ENCODE assay signal across 1 cellular context in the genomic region with DNA sequence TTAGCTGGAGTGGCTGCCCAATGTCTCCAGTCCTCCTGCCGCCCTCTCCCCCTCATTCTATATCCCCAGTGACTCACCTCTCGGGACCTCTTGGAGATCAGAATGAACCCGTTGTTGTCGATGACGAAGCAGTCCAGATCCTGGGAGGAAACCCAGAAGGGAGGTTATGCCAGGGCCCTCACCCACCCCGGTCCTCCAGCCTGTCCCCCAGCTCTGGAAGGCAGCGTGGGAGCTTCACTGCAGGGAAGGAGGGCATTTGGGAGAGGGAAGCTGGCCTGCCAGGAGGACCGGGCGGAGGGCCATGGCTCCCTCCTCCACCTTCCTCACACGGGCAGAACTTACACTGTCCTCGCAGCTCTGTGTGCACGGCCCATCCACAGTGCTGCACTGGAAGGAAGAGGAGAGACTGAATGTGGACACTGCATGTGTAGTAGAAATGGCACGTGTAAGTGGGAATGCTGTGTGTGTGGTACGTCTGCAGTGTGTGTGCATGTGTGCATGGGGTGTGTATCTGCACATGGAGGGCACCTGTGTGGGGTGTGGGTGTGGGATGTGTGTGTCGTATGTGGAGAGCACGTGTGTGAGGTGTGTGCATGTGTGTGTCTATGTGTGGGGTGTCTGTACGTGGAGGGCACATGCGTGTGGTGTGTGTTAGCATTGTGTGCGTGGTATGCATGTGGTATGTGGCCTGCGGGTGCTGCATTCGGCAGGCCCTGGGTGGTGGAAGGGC.
A peak's percentile ranks its signal among the peaks of the same experiment; 100 is the strongest.
TF ChIP-seq lines count a peak whose summit lies in the region.

No MANE protein-coding gene starts in this region.

TF ChIP-seq in HepG2, 621 proteins besides CTCF, POLR2A, EP300 and RAD21 (continued from another document and continues in another):
- TF ChIP-seq, protein P1, sequence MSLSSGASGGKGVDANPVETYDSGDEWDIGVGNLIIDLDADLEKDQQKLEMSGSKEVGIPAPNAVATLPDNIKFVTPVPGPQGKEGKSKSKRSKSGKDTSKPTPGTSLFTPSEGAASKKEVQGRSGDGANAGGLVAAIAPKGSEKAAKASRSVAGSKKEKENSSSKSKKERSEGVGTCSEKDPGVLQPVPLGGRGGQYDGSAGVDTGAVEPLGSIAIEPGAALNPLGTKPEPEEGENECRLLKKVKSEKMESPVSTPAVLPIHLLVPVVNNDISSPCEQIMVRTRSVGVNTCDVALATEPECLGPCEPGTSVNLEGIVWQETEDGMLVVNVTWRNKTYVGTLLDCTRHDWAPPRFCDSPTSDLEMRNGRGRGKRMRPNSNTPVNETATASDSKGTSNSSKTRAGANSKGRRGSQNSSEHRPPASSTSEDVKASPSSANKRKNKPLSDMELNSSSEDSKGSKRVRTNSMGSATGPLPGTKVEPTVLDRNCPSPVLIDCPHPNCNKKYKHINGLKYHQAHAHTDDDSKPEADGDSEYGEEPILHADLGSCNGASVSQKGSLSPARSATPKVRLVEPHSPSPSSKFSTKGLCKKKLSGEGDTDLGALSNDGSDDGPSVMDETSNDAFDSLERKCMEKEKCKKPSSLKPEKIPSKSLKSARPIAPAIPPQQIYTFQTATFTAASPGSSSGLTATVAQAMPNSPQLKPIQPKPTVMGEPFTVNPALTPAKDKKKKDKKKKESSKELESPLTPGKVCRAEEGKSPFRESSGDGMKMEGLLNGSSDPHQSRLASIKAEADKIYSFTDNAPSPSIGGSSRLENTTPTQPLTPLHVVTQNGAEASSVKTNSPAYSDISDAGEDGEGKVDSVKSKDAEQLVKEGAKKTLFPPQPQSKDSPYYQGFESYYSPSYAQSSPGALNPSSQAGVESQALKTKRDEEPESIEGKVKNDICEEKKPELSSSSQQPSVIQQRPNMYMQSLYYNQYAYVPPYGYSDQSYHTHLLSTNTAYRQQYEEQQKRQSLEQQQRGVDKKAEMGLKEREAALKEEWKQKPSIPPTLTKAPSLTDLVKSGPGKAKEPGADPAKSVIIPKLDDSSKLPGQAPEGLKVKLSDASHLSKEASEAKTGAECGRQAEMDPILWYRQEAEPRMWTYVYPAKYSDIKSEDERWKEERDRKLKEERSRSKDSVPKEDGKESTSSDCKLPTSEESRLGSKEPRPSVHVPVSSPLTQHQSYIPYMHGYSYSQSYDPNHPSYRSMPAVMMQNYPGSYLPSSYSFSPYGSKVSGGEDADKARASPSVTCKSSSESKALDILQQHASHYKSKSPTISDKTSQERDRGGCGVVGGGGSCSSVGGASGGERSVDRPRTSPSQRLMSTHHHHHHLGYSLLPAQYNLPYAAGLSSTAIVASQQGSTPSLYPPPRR (CRISPR knock-in tag; IDR thresholded peaks at IDR 0.05; ENCODE audit: borderline replicate concordance), result 0 out of 2 replicates have a peak, but pooled peaks have one; percentile 33
- no peak for TF ChIP-seq SRSF4 (IDR thresholded peaks at IDR 0.05; ENCODE audit: low read depth, low read length, poor library complexity, severe bottlenecking)
- no peak for TF ChIP-seq ZNF501 (CRISPR knock-in tag; IDR thresholded peaks at IDR 0.05)
- no peak for TF ChIP-seq MAFF (IDR thresholded peaks at IDR 0.05; ENCODE audit: low read depth, low read length)
- no peak for TF ChIP-seq HDAC1 (CRISPR knock-in tag; IDR thresholded peaks at IDR 0.05)
- no peak for TF ChIP-seq SYNCRIP (IDR thresholded peaks at IDR 0.05; ENCODE audit: insufficient read depth, low read depth, low read length)
- TF ChIP-seq, protein P2, sequence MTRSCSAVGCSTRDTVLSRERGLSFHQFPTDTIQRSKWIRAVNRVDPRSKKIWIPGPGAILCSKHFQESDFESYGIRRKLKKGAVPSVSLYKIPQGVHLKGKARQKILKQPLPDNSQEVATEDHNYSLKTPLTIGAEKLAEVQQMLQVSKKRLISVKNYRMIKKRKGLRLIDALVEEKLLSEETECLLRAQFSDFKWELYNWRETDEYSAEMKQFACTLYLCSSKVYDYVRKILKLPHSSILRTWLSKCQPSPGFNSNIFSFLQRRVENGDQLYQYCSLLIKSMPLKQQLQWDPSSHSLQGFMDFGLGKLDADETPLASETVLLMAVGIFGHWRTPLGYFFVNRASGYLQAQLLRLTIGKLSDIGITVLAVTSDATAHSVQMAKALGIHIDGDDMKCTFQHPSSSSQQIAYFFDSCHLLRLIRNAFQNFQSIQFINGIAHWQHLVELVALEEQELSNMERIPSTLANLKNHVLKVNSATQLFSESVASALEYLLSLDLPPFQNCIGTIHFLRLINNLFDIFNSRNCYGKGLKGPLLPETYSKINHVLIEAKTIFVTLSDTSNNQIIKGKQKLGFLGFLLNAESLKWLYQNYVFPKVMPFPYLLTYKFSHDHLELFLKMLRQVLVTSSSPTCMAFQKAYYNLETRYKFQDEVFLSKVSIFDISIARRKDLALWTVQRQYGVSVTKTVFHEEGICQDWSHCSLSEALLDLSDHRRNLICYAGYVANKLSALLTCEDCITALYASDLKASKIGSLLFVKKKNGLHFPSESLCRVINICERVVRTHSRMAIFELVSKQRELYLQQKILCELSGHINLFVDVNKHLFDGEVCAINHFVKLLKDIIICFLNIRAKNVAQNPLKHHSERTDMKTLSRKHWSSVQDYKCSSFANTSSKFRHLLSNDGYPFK (CRISPR knock-in tag; IDR thresholded peaks at IDR 0.05; ENCODE audit: borderline replicate concordance), result no peak
- no peak for TF ChIP-seq KMT2A (CRISPR knock-in tag; IDR thresholded peaks at IDR 0.05)
- no peak for TF ChIP-seq SAFB2 (CRISPR knock-in tag; IDR thresholded peaks at IDR 0.05; ENCODE audit: borderline replicate concordance, low read depth)
- peak; percentile 75; the same call in 1 of the 2 replicates for TF ChIP-seq HOXA7 (CRISPR knock-in tag; IDR thresholded peaks at IDR 0.05)
- TF ChIP-seq ZNF614 (CRISPR knock-in tag; IDR thresholded peaks at IDR 0.05; ENCODE audit: borderline replicate concordance), result no peak
- TF ChIP-seq, protein P3, sequence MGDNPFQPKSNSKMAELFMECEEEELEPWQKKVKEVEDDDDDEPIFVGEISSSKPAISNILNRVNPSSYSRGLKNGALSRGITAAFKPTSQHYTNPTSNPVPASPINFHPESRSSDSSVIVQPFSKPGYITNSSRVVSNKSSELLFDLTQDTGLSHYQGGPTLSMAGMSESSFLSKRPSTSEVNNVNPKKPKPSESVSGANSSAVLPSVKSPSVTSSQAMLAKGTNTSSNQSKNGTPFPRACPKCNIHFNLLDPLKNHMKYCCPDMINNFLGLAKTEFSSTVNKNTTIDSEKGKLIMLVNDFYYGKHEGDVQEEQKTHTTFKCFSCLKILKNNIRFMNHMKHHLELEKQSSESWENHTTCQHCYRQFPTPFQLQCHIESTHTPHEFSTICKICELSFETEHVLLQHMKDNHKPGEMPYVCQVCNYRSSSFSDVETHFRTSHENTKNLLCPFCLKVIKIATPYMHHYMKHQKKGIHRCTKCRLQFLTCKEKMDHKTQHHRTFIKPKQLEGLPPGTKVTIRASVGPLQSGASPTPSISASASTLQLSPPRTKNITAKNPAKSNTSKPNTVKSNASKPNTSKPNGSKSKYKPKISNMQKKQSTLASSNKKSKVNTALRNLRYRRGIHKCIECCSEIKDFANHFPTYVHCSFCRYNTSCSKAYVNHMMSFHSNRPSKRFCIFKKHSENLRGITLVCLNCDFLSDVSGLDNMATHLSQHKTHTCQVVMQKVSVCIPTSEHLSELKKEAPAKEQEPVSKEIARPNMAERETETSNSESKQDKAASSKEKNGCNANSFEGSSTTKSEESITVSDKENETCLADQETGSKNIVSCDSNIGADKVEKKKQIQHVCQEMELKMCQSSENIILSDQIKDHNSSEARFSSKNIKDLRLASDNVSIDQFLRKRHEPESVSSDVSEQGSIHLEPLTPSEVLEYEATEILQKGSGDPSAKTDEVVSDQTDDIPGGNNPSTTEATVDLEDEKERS (CRISPR knock-in tag; IDR thresholded peaks at IDR 0.05), result no peak
- no peak for TF ChIP-seq FIP1L1 (IDR thresholded peaks at IDR 0.05; ENCODE audit: borderline replicate concordance, insufficient read depth, low read depth, low read length)
- TF ChIP-seq, protein P4, sequence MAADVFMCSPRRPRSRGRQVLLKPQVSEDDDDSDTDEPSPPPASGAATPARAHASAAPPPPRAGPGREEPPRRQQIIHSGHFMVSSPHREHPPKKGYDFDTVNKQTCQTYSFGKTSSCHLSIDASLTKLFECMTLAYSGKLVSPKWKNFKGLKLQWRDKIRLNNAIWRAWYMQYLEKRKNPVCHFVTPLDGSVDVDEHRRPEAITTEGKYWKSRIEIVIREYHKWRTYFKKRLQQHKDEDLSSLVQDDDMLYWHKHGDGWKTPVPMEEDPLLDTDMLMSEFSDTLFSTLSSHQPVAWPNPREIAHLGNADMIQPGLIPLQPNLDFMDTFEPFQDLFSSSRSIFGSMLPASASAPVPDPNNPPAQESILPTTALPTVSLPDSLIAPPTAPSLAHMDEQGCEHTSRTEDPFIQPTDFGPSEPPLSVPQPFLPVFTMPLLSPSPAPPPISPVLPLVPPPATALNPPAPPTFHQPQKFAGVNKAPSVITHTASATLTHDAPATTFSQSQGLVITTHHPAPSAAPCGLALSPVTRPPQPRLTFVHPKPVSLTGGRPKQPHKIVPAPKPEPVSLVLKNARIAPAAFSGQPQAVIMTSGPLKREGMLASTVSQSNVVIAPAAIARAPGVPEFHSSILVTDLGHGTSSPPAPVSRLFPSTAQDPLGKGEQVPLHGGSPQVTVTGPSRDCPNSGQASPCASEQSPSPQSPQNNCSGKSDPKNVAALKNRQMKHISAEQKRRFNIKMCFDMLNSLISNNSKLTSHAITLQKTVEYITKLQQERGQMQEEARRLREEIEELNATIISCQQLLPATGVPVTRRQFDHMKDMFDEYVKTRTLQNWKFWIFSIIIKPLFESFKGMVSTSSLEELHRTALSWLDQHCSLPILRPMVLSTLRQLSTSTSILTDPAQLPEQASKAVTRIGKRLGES (CRISPR knock-in tag; IDR thresholded peaks at IDR 0.05; ENCODE audit: borderline replicate concordance), result no peak
- 0 out of 2 replicates have a peak, but pooled peaks have one; percentile 18 for TF ChIP-seq GABPA (IDR thresholded peaks at IDR 0.05; ENCODE audit: low read depth, low read length)
- TF ChIP-seq GABPA (CRISPR knock-in tag; IDR thresholded peaks at IDR 0.05; ENCODE audit: low read depth), result no peak
- TF ChIP-seq ZNF263 (CRISPR knock-in tag; IDR thresholded peaks at IDR 0.05), result no peak
- no peak for TF ChIP-seq PHB2 (IDR thresholded peaks at IDR 0.05; ENCODE audit: partially characterized antibody)
- no peak for TF ChIP-seq CC2D1A (CRISPR knock-in tag; IDR thresholded peaks at IDR 0.05)
- no peak for TF ChIP-seq NFKB2 (CRISPR knock-in tag; IDR thresholded peaks at IDR 0.05; ENCODE audit: borderline replicate concordance)
- no peak for TF ChIP-seq BRD4 (CRISPR knock-in tag; IDR thresholded peaks at IDR 0.05)
- TF ChIP-seq ZZZ3 (CRISPR knock-in tag; IDR thresholded peaks at IDR 0.05; ENCODE audit: borderline replicate concordance), result 0 out of 2 replicates have a peak, but pooled peaks have one; percentile 54
- TF ChIP-seq ZNF333 (CRISPR knock-in tag; IDR thresholded peaks at IDR 0.05; ENCODE audit: borderline replicate concordance), result 0 out of 2 replicates have a peak, but pooled peaks have one; percentile 18
- TF ChIP-seq HES4 (CRISPR knock-in tag; IDR thresholded peaks at IDR 0.05; ENCODE audit: borderline replicate concordance), result no peak
- TF ChIP-seq DPF2 (CRISPR knock-in tag; IDR thresholded peaks at IDR 0.05; ENCODE audit: borderline replicate concordance, low read depth), result 0 out of 2 replicates have a peak, but pooled peaks have one; percentile 24
- TF ChIP-seq ATF7 (IDR thresholded peaks at IDR 0.05), result no peak
- TF ChIP-seq ATF7 (CRISPR knock-in tag; IDR thresholded peaks at IDR 0.05), result peak; percentile 69; the same call in 1 of the 2 replicates
- no peak for TF ChIP-seq HIVEP1 (CRISPR knock-in tag; IDR thresholded peaks at IDR 0.05)
- 0 out of 2 replicates have a peak, but pooled peaks have one; percentile 56 for TF ChIP-seq ZC3H13 (CRISPR knock-in tag; IDR thresholded peaks at IDR 0.05)
- TF ChIP-seq HNRNPL (IDR thresholded peaks at IDR 0.05; ENCODE audit: low read depth, low read length), result peak; percentile 31; the same call in 1 of the 2 replicates
- TF ChIP-seq ZNF703 (CRISPR knock-in tag; IDR thresholded peaks at IDR 0.05; ENCODE audit: borderline replicate concordance), result no peak
- peak; percentile 35; the same call in 1 of the 2 replicates for TF ChIP-seq JUNB (CRISPR knock-in tag; IDR thresholded peaks at IDR 0.05; ENCODE audit: borderline replicate concordance)
- TF ChIP-seq ZMAT3 (CRISPR knock-in tag; conservative IDR thresholded peaks at IDR 0.05), result 0 out of 2 replicates have a peak, but pooled peaks have one; percentile 47
- TF ChIP-seq ZNF589 (CRISPR knock-in tag; conservative IDR thresholded peaks at IDR 0.05), result 0 out of 2 replicates have a peak, but pooled peaks have one; percentile 42
- TF ChIP-seq, protein P5, sequence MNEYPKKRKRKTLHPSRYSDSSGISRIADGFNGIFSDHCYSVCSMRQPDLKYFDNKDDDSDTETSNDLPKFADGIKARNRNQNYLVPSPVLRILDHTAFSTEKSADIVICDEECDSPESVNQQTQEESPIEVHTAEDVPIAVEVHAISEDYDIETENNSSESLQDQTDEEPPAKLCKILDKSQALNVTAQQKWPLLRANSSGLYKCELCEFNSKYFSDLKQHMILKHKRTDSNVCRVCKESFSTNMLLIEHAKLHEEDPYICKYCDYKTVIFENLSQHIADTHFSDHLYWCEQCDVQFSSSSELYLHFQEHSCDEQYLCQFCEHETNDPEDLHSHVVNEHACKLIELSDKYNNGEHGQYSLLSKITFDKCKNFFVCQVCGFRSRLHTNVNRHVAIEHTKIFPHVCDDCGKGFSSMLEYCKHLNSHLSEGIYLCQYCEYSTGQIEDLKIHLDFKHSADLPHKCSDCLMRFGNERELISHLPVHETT (CRISPR knock-in tag; conservative IDR thresholded peaks at IDR 0.05), result no peak
- TF ChIP-seq GABPB1 (CRISPR knock-in tag; IDR thresholded peaks at IDR 0.05), result no peak
- TF ChIP-seq, protein P6, sequence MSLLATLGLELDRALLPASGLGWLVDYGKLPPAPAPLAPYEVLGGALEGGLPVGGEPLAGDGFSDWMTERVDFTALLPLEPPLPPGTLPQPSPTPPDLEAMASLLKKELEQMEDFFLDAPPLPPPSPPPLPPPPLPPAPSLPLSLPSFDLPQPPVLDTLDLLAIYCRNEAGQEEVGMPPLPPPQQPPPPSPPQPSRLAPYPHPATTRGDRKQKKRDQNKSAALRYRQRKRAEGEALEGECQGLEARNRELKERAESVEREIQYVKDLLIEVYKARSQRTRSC (CRISPR knock-in tag; IDR thresholded peaks at IDR 0.05; ENCODE audit: low read depth), result no peak
- 0 out of 2 replicates have a peak, but pooled peaks have one; percentile 32 for TF ChIP-seq REL (CRISPR knock-in tag; conservative IDR thresholded peaks at IDR 0.05)
- TF ChIP-seq FOSL2 (CRISPR knock-in tag; IDR thresholded peaks at IDR 0.05), result peak; percentile 69
- no peak for TF ChIP-seq ZNF367 (CRISPR knock-in tag; IDR thresholded peaks at IDR 0.05; ENCODE audit: borderline replicate concordance)
- TF ChIP-seq ZNF430 (CRISPR knock-in tag; IDR thresholded peaks at IDR 0.05), result no peak
- TF ChIP-seq, protein P7, sequence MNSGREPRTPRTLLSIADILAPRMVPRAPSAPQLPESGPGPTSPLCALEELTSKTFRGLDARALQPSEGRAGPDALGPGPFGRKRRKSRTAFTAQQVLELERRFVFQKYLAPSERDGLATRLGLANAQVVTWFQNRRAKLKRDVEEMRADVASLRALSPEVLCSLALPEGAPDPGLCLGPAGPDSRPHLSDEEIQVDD (CRISPR knock-in tag; IDR thresholded peaks at IDR 0.05; ENCODE audit: borderline replicate concordance), result no peak
- no peak for TF ChIP-seq ZSCAN20 (CRISPR knock-in tag; IDR thresholded peaks at IDR 0.05; ENCODE audit: borderline replicate concordance)
- no peak for TF ChIP-seq KDM1A (CRISPR knock-in tag; IDR thresholded peaks at IDR 0.05)
- TF ChIP-seq RFXANK (CRISPR knock-in tag; IDR thresholded peaks at IDR 0.05), result no peak
- no peak for TF ChIP-seq SMARCE1 (IDR thresholded peaks at IDR 0.05; ENCODE audit: borderline replicate concordance)
- TF ChIP-seq KDM5B (CRISPR knock-in tag; IDR thresholded peaks at IDR 0.05; ENCODE audit: borderline replicate concordance), result peak; percentile 9; the same call in 1 of the 2 replicates
- peak; percentile 78 for TF ChIP-seq ZBTB38 (CRISPR knock-in tag; IDR thresholded peaks at IDR 0.05)
- no peak for TF ChIP-seq PCBP2 (optimal IDR thresholded peaks at IDR 0.05; ENCODE audit: low read depth, low read length, poor library complexity, severe bottlenecking)
